In genomic region chr3:58134468-58134867, GRCh38 we compare ENCODE assay signal across 15 cellular contexts.
A peak's percentile ranks its signal among the peaks of the same experiment; 100 is the strongest.
DNase-seq lines count a peak whose midpoint lies in the region; ATAC-seq, FAIRE-seq and TF ChIP-seq lines count a peak whose summit lies in the region.
"Had no signal": no experiment of that assay in that cellular context is flagged by ENCODE, and none has a peak within 500 bp of the region (broad histone marks: within the 10 kb centered on the region; RNA-seq: fewer than 3 reads in every experiment).

No MANE protein-coding gene starts in this region.

- ATAC-seq in left colon (peak; percentile 69), pancreas (peak; percentile 43 to 70 (median 56)), HG02588 (IDR thresholded peaks at IDR 0.05; ENCODE audit: unreplicated experiment) (no peak)
- ATAC-seq: CD8-positive, alpha-beta T cell had no signal

- peak overlapping the region; percentile 69 to 85 for H3K27ac ChIP-seq in ascending aorta
- no peak overlapping the region for H3K27ac ChIP-seq in pancreas
- H3K27ac ChIP-seq: BLaER1 treated with 17β-estradiol and CSF1 and Interleukin-3, amounts not matched to agents 10 nM and 100 nM had no signal

- no peak for TF ChIP-seq POLR2A in GM12891 (IDR thresholded peaks at IDR 0.05; ENCODE audit: low read depth, low read length)

- peaks cover 54 to 92% of the 10 kb centered on the region in 2 donors for H3K36me3 ChIP-seq in ascending aorta
- peaks cover 0 to 55% (median 16%) of the 10 kb centered on the region in 3 donors for H3K36me3 ChIP-seq in pancreas

- H3K27me3 ChIP-seq in ascending aorta (no peaks in the 10 kb centered on the region), pancreas (no peaks in the 10 kb centered on the region)
- H3K27me3 ChIP-seq: BLaER1 treated with 17β-estradiol and CSF1 and Interleukin-3, amounts not matched to agents 10 nM and 100 nM had no signal

- DNase-seq in GM12891 (ENCODE audit: insufficient read length, low spot score) (no peak), ascending aorta (ENCODE audit: low spot score in 2 of 2) (no peak), left colon (no peak), pancreas (peak in 2 of 6 donors; percentile 34 to 47), head of caudate nucleus (no peak), hepatic stellate cell (ENCODE audit: low spot score) (no peak), kidney glomerular epithelial cell (lab: John Stamatoyannopoulos, UW) (no peak)
- DNase-seq: Calu3; CD8-positive, alpha-beta T cell; DMS79 treated with DMSO at 0.1 percent for 48 hours; GF-D8; H9 had no signal

- peaks cover 3 to 4% of the 10 kb centered on the region in 2 donors for H3K4me1 ChIP-seq in ascending aorta
- H3K4me1 ChIP-seq in pancreas: no peaks in the 10 kb centered on the region

- H3K9me3 ChIP-seq in ascending aorta (no peaks in the 10 kb centered on the region), pancreas (no peaks in the 10 kb centered on the region)
- H3K9me3 ChIP-seq: BLaER1 treated with 17β-estradiol and CSF1 and Interleukin-3, amounts not matched to agents 10 nM and 100 nM had no signal

- 46 to 58% methylated on average over 5 of the region's 5 CpGs for WGBS in pancreas, 2 donors

- TF ChIP-seq CTCF in ascending aorta (IDR thresholded peaks at IDR 0.05): no peak
- TF ChIP-seq CTCF in pancreas (IDR thresholded peaks at IDR 0.05): no peak

- intact Hi-C loops in ascending aorta (cut with DNase I): no loop called here
- intact Hi-C loops in left colon (cut with DNase I, micrococcal nuclease): no loop called here
- intact Hi-C loops in pancreas (cut with DNase I): no loop called here
- intact Hi-C loops in head of caudate nucleus (cut with DNase I): no loop called here

- peak; percentile 16 for FAIRE-seq in GM12891 (lab: Jason Lieb, UNC)
- FAIRE-seq in pancreas (lab: Jason Lieb, UNC): no peak
- FAIRE-seq: H1 had no signal

- H3K4me3 ChIP-seq in ascending aorta (no peak overlapping the region), pancreas (no peak overlapping the region)
- H3K4me3 ChIP-seq: BLaER1 treated with 17β-estradiol and CSF1 and Interleukin-3, amounts not matched to agents 10 nM and 100 nM had no signal

TF ChIP-seq in GM12891, 5 proteins besides CTCF, POLR2A, EP300 and RAD21:
- TF ChIP-seq POLR2AphosphoS5 (IDR thresholded peaks at IDR 0.05; ENCODE audit: low read depth, low read length) (no peak), TAF1 (IDR thresholded peaks at IDR 0.05; ENCODE audit: low read depth, low read length) (no peak), POU2F2 (IDR thresholded peaks at IDR 0.05; ENCODE audit: low read depth, low read length) (no peak), PAX5 (IDR thresholded peaks at IDR 0.05; ENCODE audit: insufficient read depth, low read length, severe bottlenecking) (no peak), SPI1 (IDR thresholded peaks at IDR 0.05; ENCODE audit: low read depth, low read length) (no peak)

Comparison
In these comparisons a context has a peak if more than half of its experiments do, and no peak if none do; other contexts are left out.
1. H3K27ac ChIP-seq: peak in ascending aorta (2 of 2); none in pancreas (0 of 4).